Comparison of ENCODE assay signal across 11 cellular contexts in the genomic region with DNA sequence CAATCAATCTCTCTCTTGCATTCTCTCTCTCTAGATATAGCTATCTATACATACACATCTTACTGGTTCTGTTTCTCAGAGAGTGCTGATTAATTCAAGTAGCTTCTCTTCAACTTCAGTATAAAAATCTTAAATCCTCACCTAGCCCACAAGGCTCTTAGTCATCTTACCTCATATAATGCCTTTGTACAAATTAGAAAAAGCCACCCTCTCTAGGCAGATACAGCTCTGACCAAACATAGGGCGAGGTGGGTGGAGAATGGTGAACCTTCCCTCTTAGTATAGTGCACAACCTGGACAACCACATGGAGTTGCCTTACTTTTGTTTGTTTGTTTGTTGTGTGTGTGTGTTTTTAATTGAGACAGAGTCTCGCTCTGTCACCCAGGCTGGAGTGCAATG. TPM values are rescaled to one million over a fixed set of nuclear protein-coding genes. Genes with fewer than 3 reads are reported as not detected.
DNase-seq lines count a peak whose midpoint lies in the region; ATAC-seq and TF ChIP-seq lines count a peak whose summit lies in the region.
"Had no signal": no experiment of that assay in that cellular context is flagged by ENCODE, and none has a peak within 500 bp of the region (broad histone marks: within the 10 kb centered on the region; RNA-seq: fewer than 3 reads in every experiment).

No MANE protein-coding gene starts in this region.

- no peak for TF ChIP-seq EP300 in SK-N-SH (IDR thresholded peaks at IDR 0.05; ENCODE audit: borderline replicate concordance in 1 of 2, low read depth in 1 of 2, low read length in 1 of 2)

- H3K4me1 ChIP-seq in BLaER1 (peaks cover 59% of the 10 kb centered on the region), SK-N-SH (ENCODE audit: control insufficient read depth in 1 of 2, insufficient read depth in 2 of 2, low read depth in 1 of 2, low read length in 1 of 2) (peaks cover 0 to 3% of the 10 kb centered on the region in 2 experiments; a peak in 1 of 4 replicates), hepatocyte (ENCODE audit: insufficient read depth) (peaks cover 14% of the 10 kb centered on the region)

- no peak for TF ChIP-seq CTCF in CD4-positive, alpha-beta T cell (IDR thresholded peaks at IDR 0.05)
- TF ChIP-seq CTCF in SK-N-SH (IDR thresholded peaks at IDR 0.05) (no peak), hepatocyte (IDR thresholded peaks at IDR 0.05; ENCODE audit: poor library complexity) (no peak)

- no peaks in the 10 kb centered on the region; the same call in 1 of the 2 replicates for H3K9me3 ChIP-seq in BLaER1
- H3K9me3 ChIP-seq in CD4-positive, alpha-beta T cell (ENCODE audit: control insufficient read depth, low read length) = no peaks in the 10 kb centered on the region
- no peaks in the 10 kb centered on the region for H3K9me3 ChIP-seq in SK-N-SH
- H3K9me3 ChIP-seq in hepatocyte (ENCODE audit: low read depth) = no peaks in the 10 kb centered on the region
- H3K9me3 ChIP-seq: thoracic aorta had no signal

- H3K79me2 ChIP-seq in SK-N-SH (ENCODE audit: insufficient read depth) (no peaks in the 10 kb centered on the region), hepatocyte (peaks cover 31% of the 10 kb centered on the region)

- no peak for TF ChIP-seq RAD21 in SK-N-SH (IDR thresholded peaks at IDR 0.05; ENCODE audit: low read length)

- no peak overlapping the region for H3K9ac ChIP-seq in BLaER1
- H3K9ac ChIP-seq in SK-N-SH = no peak overlapping the region

- H3K4me2 ChIP-seq in BLaER1 (peak overlapping the region; percentile 88), SK-N-SH (no peak overlapping the region), hepatocyte (no peak overlapping the region)

- intact Hi-C loops in CD4-positive, alpha-beta T cell (cut with DNase I, micrococcal nuclease) = no loop called here

- no peak for DNase-seq in CD4-positive, alpha-beta T cell
- no peak for DNase-seq in T-cell
- DNase-seq in kidney tubule cell (ENCODE audit: low spot score) = peak; percentile 32
- DNase-seq in SK-N-SH = no peak
- DNase-seq in hepatocyte (ENCODE audit: low spot score) = no peak

- H3K36me3 Mint-ChIP-seq in CD4-positive, alpha-beta T cell (ENCODE audit: low read depth) = no peaks in the 10 kb centered on the region
- H3K36me3 Mint-ChIP-seq in T-cell = no peaks in the 10 kb centered on the region

- peaks cover 18% of the 10 kb centered on the region for H3K27me3 Mint-ChIP-seq in CD4-positive, alpha-beta T cell
- peaks cover 25 to 26% of the 10 kb centered on the region in 2 donors for H3K27me3 Mint-ChIP-seq in T-cell

- H4K20me1 ChIP-seq in BLaER1 (no peaks in the 10 kb centered on the region), SK-N-SH (ENCODE audit: insufficient read depth) (no peaks in the 10 kb centered on the region), hepatocyte (ENCODE audit: insufficient read depth, poor library complexity, severe bottlenecking) (no peaks in the 10 kb centered on the region)

- no peaks in the 10 kb centered on the region for H3F3A ChIP-seq in SK-N-SH (replicated peaks; ENCODE audit: insufficient read depth)

- H3K4me3 Mint-ChIP-seq in CD4-positive, alpha-beta T cell = peak overlapping the region; percentile 32
- peak overlapping the region; percentile 22 to 73 (median 26) for H3K4me3 Mint-ChIP-seq in T-cell

- peaks cover 54% of the 10 kb centered on the region for H3K4me1 Mint-ChIP-seq in CD4-positive, alpha-beta T cell (ENCODE audit: low read depth)
- H3K4me1 Mint-ChIP-seq in T-cell = peaks cover 46 to 63% (median 57%) of the 10 kb centered on the region in 3 donors

- H3K27ac ChIP-seq in BLaER1 = no peak overlapping the region
- H3K27ac ChIP-seq in CD4-positive, alpha-beta T cell (ENCODE audit: low read depth, low read length) = no peak overlapping the region
- no peak overlapping the region for H3K27ac ChIP-seq in SK-N-SH (ENCODE audit: low read depth in 2 of 2, low read length in 1 of 2)
- H3K27ac ChIP-seq in hepatocyte = no peak overlapping the region
- H3K27ac ChIP-seq: thoracic aorta had no signal

- no peak overlapping the region for H3K4me3 ChIP-seq in BLaER1
- H3K4me3 ChIP-seq in SK-N-SH (ENCODE audit: low read depth in 2 of 2, low read length in 1 of 2) = no peak overlapping the region
- H3K4me3 ChIP-seq in hepatocyte = no peak overlapping the region
- H3K4me3 ChIP-seq: thoracic aorta had no signal

- 96% methylated on average over 2 of the region's 2 CpGs for WGBS in SK-N-SH (ENCODE audit: low lambda C conversion rate)
- WGBS in hepatocyte (ENCODE audit: low lambda C conversion rate, missing lambda C conversion rate) = 91% methylated on average over 2 of the region's 2 CpGs

- H2AFZ ChIP-seq in SK-N-SH (ENCODE audit: low read depth) (no peak overlapping the region), hepatocyte (no peak overlapping the region)

- H3K27ac Mint-ChIP-seq in CD4-positive, alpha-beta T cell = peak overlapping the region; percentile 82
- peak overlapping the region; percentile 45 to 71 for H3K27ac Mint-ChIP-seq in T-cell

- H3K36me3 ChIP-seq in BLaER1 (no peaks in the 10 kb centered on the region), SK-N-SH (replicated peaks in 1 of 2; ENCODE audit: control insufficient read depth in 1 of 2, insufficient read depth in 2 of 2, low read length in 1 of 2) (no peaks in the 10 kb centered on the region), hepatocyte (replicated peaks; ENCODE audit: insufficient read depth, low read depth) (no peaks in the 10 kb centered on the region)
- H3K36me3 ChIP-seq: thoracic aorta had no signal

- peaks cover 48% of the 10 kb centered on the region for H3K27me3 ChIP-seq in BLaER1
- H3K27me3 ChIP-seq in CD4-positive, alpha-beta T cell (ENCODE audit: control insufficient read depth, insufficient read depth, low read length) = peaks cover 7% of the 10 kb centered on the region
- no peaks in the 10 kb centered on the region for H3K27me3 ChIP-seq in SK-N-SH (ENCODE audit: insufficient read depth)
- no peaks in the 10 kb centered on the region for H3K27me3 ChIP-seq in hepatocyte

- H3K9me2 ChIP-seq in SK-N-SH (no peaks in the 10 kb centered on the region), hepatocyte (replicated peaks; ENCODE audit: insufficient read depth) (no peaks in the 10 kb centered on the region)

- ATAC-seq in CD4-positive, alpha-beta T cell (ENCODE audit: poor library complexity) = no peak
- ATAC-seq in T-cell (replicated peaks in 1 of 4) = no peak
- no peak for ATAC-seq in GM21786 (IDR thresholded peaks at IDR 0.05; ENCODE audit: unreplicated experiment)

- H3K9me3 Mint-ChIP-seq in CD4-positive, alpha-beta T cell = no peaks in the 10 kb centered on the region
- H3K9me3 Mint-ChIP-seq in T-cell = no peaks in the 10 kb centered on the region

- CTCF ChIA-PET in CD4-positive, alpha-beta T cell (lab: Charles Lee) = interaction anchor here (2.2 kb wide), 1 partner anchor 12 kb away, joined by 4 read pairs; no protein-coding TSS in a partner anchor
- CTCF ChIA-PET in T-cell (lab: Charles Lee) = interaction anchor here in 1 of 2 donors (0.8 to 1.6 kb wide), 3 partner anchors 14 to 82 kb away, joined by 3 to 7 read pairs (median 5); no protein-coding TSS in a partner anchor
- CTCF ChIA-PET in SK-N-SH (lab: Yijun Ruan, JAX) = interaction anchor here (0.6 to 1.9 kb wide), 4 partner anchors 13 to 267 kb away, joined by 3 to 15 read pairs (median 4); no protein-coding TSS in a partner anchor

- POLR2A ChIA-PET in CD4-positive, alpha-beta T cell (lab: Charles Lee) = interaction anchor here (1.6 to 2.0 kb wide), 2 partner anchors 20 to 27 kb away, joined by 7 to 8 read pairs; no protein-coding TSS in a partner anchor
- POLR2A ChIA-PET in T-cell (lab: Charles Lee) (interaction anchor here (0.6 kb wide), 2 partner anchors 13 to 19 kb away, joined by 3 read pairs; no protein-coding TSS in a partner anchor), SK-N-SH (lab: Yijun Ruan, JAX) (no interaction called here)

TF ChIP-seq in SK-N-SH, 30 proteins besides CTCF, POLR2A, EP300 and RAD21 (continues in another document):
- TF ChIP-seq IRF3 (IDR thresholded peaks at IDR 0.05; ENCODE audit: low read depth, low read length) = no peak
- no peak for TF ChIP-seq NRF1 (IDR thresholded peaks at IDR 0.05; ENCODE audit: low read depth, low read length)
- TF ChIP-seq RCOR1 (IDR thresholded peaks at IDR 0.05; ENCODE audit: low read length) = no peak
- no peak for TF ChIP-seq SMC3 (IDR thresholded peaks at IDR 0.05; ENCODE audit: low read depth, low read length)
- TF ChIP-seq JUND (IDR thresholded peaks at IDR 0.05) = no peak
- no peak for TF ChIP-seq GATA2 (CRISPR knock-in tag; IDR thresholded peaks at IDR 0.05)
- no peak for TF ChIP-seq FOSL2 (IDR thresholded peaks at IDR 0.05; ENCODE audit: borderline replicate concordance, low read depth)
- TF ChIP-seq TAF1 (IDR thresholded peaks at IDR 0.05; ENCODE audit: borderline replicate concordance, low read depth, low read length) = no peak

RNA-seq across cellular contexts. Expression of gene INAVA, which starts 5.1 kb away (rescaled TPM):
- under 1 TPM in 1 of 2 experiments, not detected in 1; 0.22 TPM for total RNA-seq in CD4-positive, alpha-beta T cell
- total RNA-seq in T-cell = under 1 TPM in 4 of 5 donors, not detected in 1; 0.09 to 0.62 (median 0.25) TPM
- polyA plus RNA-seq in SK-N-SH (2012; rRNA removed) = 0.08 and 0.12 TPM in 2 replicates
- 0.09 and 0.10 TPM in 2 replicates for polyA plus RNA-seq in SK-N-SH (2012; cell fraction: cytosol; rRNA removed)
- 0.27 and 1.1 TPM in 2 replicates for polyA plus RNA-seq in SK-N-SH (2012; cell fraction: nucleus; rRNA removed)
- 40.5 and 51.0 TPM in 2 replicates for total RNA-seq in hepatocyte
- polyA plus RNA-seq in hepatocyte = 60.8 and 79.7 TPM in 2 replicates
- total RNA-seq: fibroblast of villous mesenchyme had no signal

RNA-seq across cellular contexts. Expression of gene GPR25, which starts 16.8 kb away (rescaled TPM):
- total RNA-seq in CD4-positive, alpha-beta T cell = 1 to 10 TPM; 2.7 to 3.3 TPM
- total RNA-seq in T-cell (1 to 10 TPM; 1.2 to 6.7 (median 1.8) TPM), hepatocyte (not detected in 2 replicates)
- polyA plus RNA-seq in SK-N-SH (2012; rRNA removed) (not detected in 2 replicates), hepatocyte (not detected in 2 replicates)
- not detected in 2 replicates for polyA plus RNA-seq in SK-N-SH (2012; cell fraction: cytosol; rRNA removed)
- polyA plus RNA-seq in SK-N-SH (2012; cell fraction: nucleus; rRNA removed) = 0.04 TPM in 1 of 2 replicates, not detected in the other
- total RNA-seq: aorta, fibroblast of villous mesenchyme, LHCN-M2, thoracic aorta had no signal
- polyA plus RNA-seq: aorta had no signal

Comparison
In these comparisons a context has a peak if more than half of its experiments do, and no peak if none do; other contexts are left out.
1. RNA of gene INAVA, which starts 5.1 kb away (total RNA-seq): 40.5 to 51.0 TPM in hepatocyte; 0.09 to 0.62 TPM in T-cell and 0.22 TPM in CD4-positive, alpha-beta T cell; every median in the first group is over 10 times any median in the second.